Comparison of ENCODE assay signal across 8 cellular contexts in the genomic region with DNA sequence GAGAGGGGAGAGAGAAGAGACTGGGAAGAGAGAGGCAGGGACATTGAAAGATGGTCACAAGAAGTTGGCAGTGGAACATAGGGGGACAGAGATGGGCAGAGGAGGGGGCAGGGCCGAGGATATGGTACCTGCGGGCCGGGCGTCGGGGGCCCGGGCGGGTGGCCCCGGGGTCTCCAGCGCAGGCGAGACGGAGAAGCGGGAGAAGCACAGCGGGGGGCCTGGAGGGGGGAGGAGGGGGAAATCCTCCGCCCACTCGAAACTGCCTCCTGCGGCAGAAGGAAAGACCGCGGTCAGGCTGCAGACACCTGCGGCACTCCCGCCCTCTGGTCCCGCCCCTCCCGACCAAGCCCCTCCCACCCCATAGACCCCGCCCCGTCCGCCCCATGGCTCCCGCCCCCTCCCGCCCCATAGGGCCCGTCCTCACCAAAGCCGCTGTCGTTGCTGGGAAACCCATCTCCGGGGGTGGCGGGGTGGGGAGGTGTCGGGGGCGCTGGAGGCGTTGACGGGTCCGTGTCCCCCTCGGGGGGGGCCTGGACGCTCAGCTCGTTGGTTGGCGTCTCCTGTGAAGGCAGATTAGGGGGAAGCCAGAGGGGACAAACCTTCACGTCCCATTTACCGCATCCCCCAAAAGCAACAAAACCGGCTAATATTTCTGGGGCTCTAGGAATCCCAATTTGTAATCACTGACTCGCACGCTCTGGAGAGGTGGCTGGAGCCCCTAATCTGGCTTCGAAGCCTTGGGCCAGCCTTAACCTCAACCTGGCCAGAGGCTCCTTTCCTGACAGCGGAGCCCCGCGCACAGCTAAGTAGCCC. TPM values are rescaled to one million over a fixed set of nuclear protein-coding genes. Genes with fewer than 3 reads are reported as not detected.
DNase-seq lines count a peak whose midpoint lies in the region; ATAC-seq, FAIRE-seq and TF ChIP-seq lines count a peak whose summit lies in the region.

No MANE protein-coding gene starts in this region.

- H3K4me1 Mint-ChIP-seq in stimulated activated naive CD8-positive, alpha-beta T cell treated with anti-CD3 and anti-CD28 coated beads, Interleukin-15, Interleukin-2, amounts not matched to agents 100 ng/mL and 50 ng/mL, for 24 hours (ENCODE audit: low read depth) = peaks cover 37% of the 10 kb centered on the region

- peaks cover 14% of the 10 kb centered on the region for H3K4me1 ChIP-seq in hepatocyte (ENCODE audit: insufficient read depth)
- peaks cover 0 to 30% of the 10 kb centered on the region in 2 donors for H3K4me1 ChIP-seq in left lung

- H3K27ac Mint-ChIP-seq in stimulated activated naive CD8-positive, alpha-beta T cell treated with anti-CD3 and anti-CD28 coated beads, Interleukin-15, Interleukin-2, amounts not matched to agents 100 ng/mL and 50 ng/mL, for 24 hours = no peak overlapping the region

- H2AFZ ChIP-seq in hepatocyte = no peak overlapping the region

- no peak overlapping the region for H3K4me3 ChIP-seq in hepatocyte
- no peak overlapping the region for H3K4me3 ChIP-seq in left lung

- no peak for FAIRE-seq in HTR-8/SVneo (lab: Jason Lieb, UNC)

- in situ Hi-C loops in GM13977 (cut with MboI; ENCODE audit: low pct_unique_long_range_greater_than_20kb, low sequenced_read_pairs, unreplicated experiment) = no loop called here

- TF ChIP-seq CTCF in GM13977 (IDR thresholded peaks at IDR 0.05; ENCODE audit: extremely low read depth, insufficient read depth, missing control alignments) = no peak
- no peak for TF ChIP-seq CTCF in hepatocyte (IDR thresholded peaks at IDR 0.05; ENCODE audit: poor library complexity)
- no peak for TF ChIP-seq CTCF in left lung (IDR thresholded peaks at IDR 0.05)

- no peaks in the 10 kb centered on the region for H3K9me3 Mint-ChIP-seq in stimulated activated naive CD8-positive, alpha-beta T cell treated with anti-CD3 and anti-CD28 coated beads, Interleukin-15, Interleukin-2, amounts not matched to agents 100 ng/mL and 50 ng/mL, for 24 hours

- no peaks in the 10 kb centered on the region for H3K36me3 Mint-ChIP-seq in stimulated activated naive CD8-positive, alpha-beta T cell treated with anti-CD3 and anti-CD28 coated beads, Interleukin-15, Interleukin-2, amounts not matched to agents 100 ng/mL and 50 ng/mL, for 24 hours (ENCODE audit: low read depth)

- H3K9me3 ChIP-seq in hepatocyte (ENCODE audit: low read depth) (no peaks in the 10 kb centered on the region), left lung (no peaks in the 10 kb centered on the region)

- no peaks in the 10 kb centered on the region for H3K9me2 ChIP-seq in hepatocyte (replicated peaks; ENCODE audit: insufficient read depth)

- H3K4me3 Mint-ChIP-seq in stimulated activated naive CD8-positive, alpha-beta T cell treated with anti-CD3 and anti-CD28 coated beads, Interleukin-15, Interleukin-2, amounts not matched to agents 100 ng/mL and 50 ng/mL, for 24 hours = peak overlapping the region; percentile 10

- no peaks in the 10 kb centered on the region for H3K27me3 ChIP-seq in hepatocyte
- H3K27me3 ChIP-seq in left lung = peaks cover 0 to 52% of the 10 kb centered on the region in 2 donors

- H3K79me2 ChIP-seq in hepatocyte = peaks cover 4% of the 10 kb centered on the region

- H3K27me3 Mint-ChIP-seq in stimulated activated naive CD8-positive, alpha-beta T cell treated with anti-CD3 and anti-CD28 coated beads, Interleukin-15, Interleukin-2, amounts not matched to agents 100 ng/mL and 50 ng/mL, for 24 hours = peaks cover 29% of the 10 kb centered on the region

- intact Hi-C loops in left lung (cut with DNase I) = no loop called here

- no peaks in the 10 kb centered on the region for H3K36me3 ChIP-seq in hepatocyte (replicated peaks; ENCODE audit: insufficient read depth, low read depth)
- no peaks in the 10 kb centered on the region for H3K36me3 ChIP-seq in left lung

- no peaks in the 10 kb centered on the region for H4K20me1 ChIP-seq in hepatocyte (ENCODE audit: insufficient read depth, poor library complexity, severe bottlenecking)

- ATAC-seq in GM18909 (IDR thresholded peaks at IDR 0.05; ENCODE audit: poor library complexity, unreplicated experiment) = no peak
- ATAC-seq in left lung = no peak

- 15% methylated on average over 20 of the region's 50 CpGs for whole genome bisulfite sequencing in hepatocyte (ENCODE audit: low lambda C conversion rate, missing lambda C conversion rate)

- H3K27ac ChIP-seq in hepatocyte (no peak overlapping the region), left lung (no peak overlapping the region)

- H3K4me2 ChIP-seq in hepatocyte = peak overlapping the region; percentile 65

- DNase-seq in GM13977 (ENCODE audit: low spot score) (peak; percentile 96), NCI-H2196 treated with DMSO at 0.1 percent for 48 hours (lab: John Stamatoyannopoulos, UW; ENCODE audit: unreplicated experiment) (peak; percentile 63), hepatocyte (ENCODE audit: low spot score) (peak; percentile 79), HTR-8/SVneo (ENCODE audit: insufficient read length, low spot score) (no peak), left lung (no peak)
- DNase-seq in activated T-cell treated with anti-CD3 and anti-CD28 coated beads, Interleukin-2, amount 50 U/mL, for 1 hour = peak; percentile 72

RNA-seq across cellular contexts. Expression of a gene that starts 20.4 kb away (rescaled TPM):
- 2.1 and 3.7 TPM in 2 replicates for total RNA-seq in hepatocyte
- 1.3 and 2.1 TPM in 2 replicates for polyA plus RNA-seq in hepatocyte
- 1 to 10 TPM; 4.4 to 9.5 TPM for total RNA-seq in left lung

RNA-seq across cellular contexts. Expression of a gene that starts 22.0 kb away (rescaled TPM):
- total RNA-seq in hepatocyte = 63.1 and 69.6 TPM in 2 replicates
- polyA plus RNA-seq in hepatocyte = 80.1 and 106 TPM in 2 replicates
- total RNA-seq in left lung = 10 to 100 TPM; 49.8 to 65.9 TPM

RNA-seq across cellular contexts. Expression of a gene that starts 35.8 kb away (rescaled TPM):
- total RNA-seq in hepatocyte = 0.12 and 0.70 TPM in 2 replicates
- 0.32 and 1.1 TPM in 2 replicates for polyA plus RNA-seq in hepatocyte
- total RNA-seq in left lung = under 1 TPM; 0.52 to 0.61 TPM

RNA-seq across cellular contexts. Expression of a gene that starts 45.4 kb away (rescaled TPM):
- total RNA-seq in hepatocyte (25.2 and 25.9 TPM in 2 replicates), left lung (10 to 100 TPM; 21.5 to 33.8 TPM)
- 33.1 and 36.6 TPM in 2 replicates for polyA plus RNA-seq in hepatocyte

Comparison
In these comparisons a context has a peak if more than half of its experiments do, and no peak if none do; other contexts are left out.
1. DNase-seq: peak in GM13977 (single experiment), NCI-H2196 treated with DMSO at 0.1 percent for 48 hours (single experiment), activated T-cell treated with anti-CD3 and anti-CD28 coated beads, Interleukin-2, amount 50 U/mL, for 1 hour (single experiment) and hepatocyte (single experiment); none in HTR-8/SVneo (single experiment) and left lung (0 of 2).